In the genomic region with DNA sequence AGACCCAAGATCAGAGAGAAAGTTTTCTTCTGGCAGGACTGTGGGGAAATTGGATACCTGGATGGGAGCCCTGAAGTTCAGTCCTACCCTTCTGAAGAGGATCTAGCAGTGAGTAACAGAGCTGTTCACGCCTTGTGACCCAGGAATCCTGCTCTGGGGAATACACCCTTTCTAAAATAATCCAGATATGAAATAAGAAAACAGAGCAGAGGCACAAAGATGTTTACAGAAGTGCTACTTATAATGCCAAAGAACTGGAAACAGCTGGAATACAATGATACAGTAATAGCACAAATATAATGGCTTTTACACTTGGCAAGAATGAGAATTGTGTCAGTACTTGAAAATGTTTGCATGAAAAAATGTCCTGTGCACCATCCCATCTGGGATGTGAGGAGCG, we compare ENCODE assay signal across 24 cellular contexts.
"Had no signal": no experiment of that assay in that cellular context is flagged by ENCODE, and none has a peak within 500 bp of the region (broad histone marks: within the 10 kb centered on the region; RNA-seq: fewer than 3 reads in every experiment).

No MANE protein-coding gene starts in this region.

- DNase-seq: colonic mucosa; dermis blood vessel endothelial cell; effector memory CD4-positive, alpha-beta T cell; erythroblast; esophagus squamous epithelium; foreskin melanocyte; head of caudate nucleus; mesenchymal stem cell; midbrain; naive thymus-derived CD4-positive, alpha-beta T cell; nucleus accumbens; psoas muscle; sigmoid colon; spleen; stimulated activated CD4-positive, alpha-beta T cell treated with anti-CD3 and anti-CD28 coated beads, Interleukin-4, amount 100 ng/mL, for 4 hours; stimulated activated naive CD8-positive, alpha-beta T cell treated with anti-CD3 and anti-CD28 coated beads, Interleukin-15, Interleukin-2, amounts not matched to agents 100 U/mL and 50 U/mL, for 24 hours; substantia nigra; testis; tibial artery had no signal

- H3K27ac ChIP-seq: colonic mucosa, esophagus squamous epithelium, psoas muscle, sigmoid colon, spleen, testis, tibial artery had no signal

- H3K27me3 ChIP-seq: colonic mucosa, esophagus squamous epithelium, sigmoid colon, spleen, testis, tibial artery had no signal

- H3K4me3 ChIP-seq: colonic mucosa, esophagus squamous epithelium, psoas muscle, sigmoid colon, spleen, testis, tibial artery had no signal

- ATAC-seq: left lobe of liver; naive thymus-derived CD4-positive, alpha-beta T cell; psoas muscle; right cardiac atrium; stimulated activated memory B cell treated with anti-CD40 and anti-IgM and Interleukin-4, amounts not matched to agents 10 μg/mL and 1 μg/mL and 100 μg/mL, for 72 hours; stimulated activated naive CD8-positive, alpha-beta T cell treated with anti-CD3 and anti-CD28 coated beads, Interleukin-15, Interleukin-2, amounts not matched to agents 100 U/mL and 50 U/mL, for 24 hours had no signal

- H3K36me3 ChIP-seq: colonic mucosa, esophagus squamous epithelium, sigmoid colon, spleen, tibial artery had no signal

- H3K9me3 ChIP-seq: colonic mucosa, psoas muscle, sigmoid colon, testis had no signal

- FAIRE-seq: endometrium, kidney had no signal

- H3K4me1 ChIP-seq: colonic mucosa, psoas muscle, sigmoid colon, spleen, testis, tibial artery had no signal
